ENCODE assay signal across 36 cellular contexts in the genomic region with DNA sequence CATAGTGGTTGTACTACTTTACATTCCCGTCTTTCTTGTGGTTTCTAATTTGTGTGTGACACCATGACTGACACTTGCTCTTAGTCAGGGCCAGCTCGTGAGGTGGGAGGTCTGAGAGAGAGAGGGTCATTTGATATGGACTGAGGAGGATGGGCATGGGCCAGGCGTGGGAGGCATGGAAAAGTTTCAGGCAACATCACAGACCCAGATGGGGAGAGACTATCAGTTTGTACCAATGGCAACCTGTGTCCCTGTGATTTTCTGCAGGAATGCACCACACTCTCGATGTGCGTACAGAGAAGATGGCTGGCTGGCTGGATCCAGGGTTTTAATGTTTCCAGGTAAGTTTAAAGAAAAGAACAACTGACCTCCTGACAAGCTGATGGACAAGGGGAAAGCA.
"Had no signal": no experiment of that assay in that cellular context is flagged by ENCODE, and none has a peak within 500 bp of the region (broad histone marks: within the 10 kb centered on the region; RNA-seq: fewer than 3 reads in every experiment).

No MANE protein-coding gene starts in this region.

- H3K27ac ChIP-seq: adrenal gland, body of pancreas, brain microvascular endothelial cell, breast epithelium, VCaP had no signal

- H3K9me3 ChIP-seq: adrenal gland, body of pancreas, breast epithelium had no signal

- H3K4me3 Mint-ChIP-seq: activated B cell treated with CpG ODN at 0.5 μM for 24 hours; activated CD4-positive, alpha-beta memory T cell treated with anti-CD3 and anti-CD28 coated beads for 36 hours; activated CD4-positive, alpha-beta T cell treated with anti-CD3 and anti-CD28 coated beads, Interleukin-2, amount 10 ng/mL, durations not matched to agents 24 days and 14 days; activated CD8-positive, alpha-beta T cell treated with anti-CD3 and anti-CD28 coated beads for 36 hours; activated naive CD4-positive, alpha-beta T cell treated with anti-CD3 and anti-CD28 coated beads for 36 hours; activated naive CD8-positive, alpha-beta T cell treated with anti-CD3 and anti-CD28 coated beads for 36 hours; activated T-cell treated with anti-CD3 and anti-CD28 coated beads, Interleukin-2, amount 50 U/mL, for 4 hours; activated T-cell treated with anti-CD3 and anti-CD28 coated beads, Interleukin-2, amount 50 U/mL, for 72 hours; activated T-helper 1 cell treated with anti-CD3 and anti-CD28 coated beads, Interleukin-12 subunit alpha, Interleukin-12 subunit beta, Interleukin-2, Interleukin-4 antibody, amounts not matched to agents 30 ng/mL and 10 ng/mL and 1 ng/mL, durations not matched to agents 14 hours and 24 hours and 36 hours; activated T-helper 17 cell treated with anti-CD3 and anti-CD28 coated beads, Interleukin-2, amount 50 U/mL, for 72 hours; T-helper 1 cell treated with Interleukin-12 subunit alpha and Interleukin-12 subunit beta and Interleukin-4 antibody, amounts not matched to agents 30 μg/mL and 1 μg/mL, for 36 hours; T-helper 2 cell treated with Interferon-gamma antibody and Interleukin-4, amounts not matched to agents 5 μg/mL and 100 μg/mL, for 36 hours had no signal

- H3K36me3 Mint-ChIP-seq: activated CD4-positive, alpha-beta memory T cell treated with anti-CD3 and anti-CD28 coated beads for 36 hours; activated naive CD4-positive, alpha-beta T cell treated with anti-CD3 and anti-CD28 coated beads, Interleukin-2, amount 50 U/mL, for 72 hours; activated naive CD8-positive, alpha-beta T cell treated with anti-CD3 and anti-CD28 coated beads for 36 hours had no signal

- H3K9me3 Mint-ChIP-seq: activated B cell treated with CpG ODN at 0.5 μM for 24 hours; activated CD4-positive, alpha-beta memory T cell treated with anti-CD3 and anti-CD28 coated beads for 36 hours; activated CD4-positive, alpha-beta T cell treated with anti-CD3 and anti-CD28 coated beads, Interleukin-2, amount 10 ng/mL, durations not matched to agents 24 days and 14 days; activated CD8-positive, alpha-beta T cell treated with anti-CD3 and anti-CD28 coated beads for 36 hours; activated naive CD4-positive, alpha-beta T cell treated with anti-CD3 and anti-CD28 coated beads for 36 hours; activated naive CD8-positive, alpha-beta T cell treated with anti-CD3 and anti-CD28 coated beads for 36 hours; activated T-cell treated with anti-CD3 and anti-CD28 coated beads, Interleukin-2, amount 50 U/mL, for 4 hours; activated T-helper 1 cell treated with anti-CD3 and anti-CD28 coated beads, Interleukin-12 subunit alpha, Interleukin-12 subunit beta, Interleukin-2, Interleukin-4 antibody, amounts not matched to agents 30 ng/mL and 10 ng/mL and 1 ng/mL, durations not matched to agents 14 hours and 24 hours and 36 hours; T-helper 1 cell treated with Interleukin-12 subunit alpha and Interleukin-12 subunit beta and Interleukin-4 antibody, amounts not matched to agents 30 μg/mL and 1 μg/mL, for 36 hours; T-helper 2 cell treated with Interferon-gamma antibody and Interleukin-4, amounts not matched to agents 5 μg/mL and 100 μg/mL, for 36 hours had no signal

- H3K27ac Mint-ChIP-seq: activated B cell treated with CpG ODN at 0.5 μM for 24 hours; activated CD4-positive, alpha-beta memory T cell treated with anti-CD3 and anti-CD28 coated beads for 36 hours; activated CD4-positive, alpha-beta T cell treated with anti-CD3 and anti-CD28 coated beads, Interleukin-2, amount 10 ng/mL, durations not matched to agents 24 days and 14 days; activated CD8-positive, alpha-beta T cell treated with anti-CD3 and anti-CD28 coated beads for 36 hours; activated naive CD4-positive, alpha-beta T cell treated with anti-CD3 and anti-CD28 coated beads for 36 hours; activated naive CD4-positive, alpha-beta T cell treated with anti-CD3 and anti-CD28 coated beads, Interleukin-2, amount 50 U/mL, for 72 hours; activated naive CD8-positive, alpha-beta T cell treated with anti-CD3 and anti-CD28 coated beads for 36 hours; activated T-cell treated with anti-CD3 and anti-CD28 coated beads, Interleukin-2, amount 50 U/mL, for 72 hours; activated T-helper 1 cell treated with anti-CD3 and anti-CD28 coated beads, Interleukin-12 subunit alpha, Interleukin-12 subunit beta, Interleukin-2, Interleukin-4 antibody, amounts not matched to agents 30 ng/mL and 10 ng/mL and 1 ng/mL, durations not matched to agents 14 hours and 24 hours and 36 hours; activated T-helper 17 cell treated with anti-CD3 and anti-CD28 coated beads, Interleukin-2, amount 50 U/mL, for 72 hours; T-helper 1 cell treated with Interleukin-12 subunit alpha and Interleukin-12 subunit beta and Interleukin-4 antibody, amounts not matched to agents 30 μg/mL and 1 μg/mL, for 36 hours; T-helper 2 cell treated with Interferon-gamma antibody and Interleukin-4, amounts not matched to agents 5 μg/mL and 100 μg/mL, for 36 hours had no signal

- H3K36me3 ChIP-seq: adrenal gland, brain microvascular endothelial cell, breast epithelium had no signal

- DNase-seq: activated B cell treated with CpG ODN at 0.5 μM for 24 hours; activated CD4-positive, alpha-beta memory T cell treated with anti-CD3 and anti-CD28 coated beads for 36 hours; activated CD4-positive, alpha-beta T cell treated with anti-CD3 and anti-CD28 coated beads for 4 hours; activated CD4-positive, alpha-beta T cell treated with anti-CD3 and anti-CD28 coated beads, Interleukin-2, amount 10 ng/mL, durations not matched to agents 24 days and 14 days; activated CD4-positive, alpha-beta T cell treated with anti-CD3 and anti-CD28 coated beads, Interleukin-2, amount 50 U/mL, for 1 hour; activated CD4-positive, alpha-beta T cell treated with anti-CD3 and anti-CD28 coated beads, Interleukin-2, amount 50 U/mL, for 4 hours; activated CD4-positive, CD25-positive, alpha-beta regulatory T cell treated with anti-CD3 and anti-CD28 coated beads, Interleukin-2, amount 50 U/mL, for 72 hours; activated CD8-positive, alpha-beta memory T cell treated with anti-CD3 and anti-CD28 coated beads, Interleukin-2, amount 50 U/mL, for 4 hours; activated CD8-positive, alpha-beta T cell treated with anti-CD3 and anti-CD28 coated beads for 36 hours; activated effector memory CD4-positive, alpha-beta T cell treated with anti-CD3 and anti-CD28 coated beads, Interleukin-2, amount 50 U/mL, for 16 hours; activated gamma-delta T cell treated with Interleukin-2 at 50 U/mL for 16 hours; activated naive CD4-positive, alpha-beta T cell; activated naive CD4-positive, alpha-beta T cell treated with anti-CD3 and anti-CD28 coated beads for 36 hours; activated naive CD4-positive, alpha-beta T cell treated with anti-CD3 and anti-CD28 coated beads, Interleukin-2, amount 50 U/mL, for 16 hours; activated naive CD8-positive, alpha-beta T cell treated with anti-CD3 and anti-CD28 coated beads for 36 hours; activated T-cell treated with anti-CD3 and anti-CD28 coated beads for 4 hours; activated T-cell treated with anti-CD3 and anti-CD28 coated beads, Interleukin-2, amount 50 U/mL, for 1 hour; activated T-cell treated with anti-CD3 and anti-CD28 coated beads, Interleukin-2, amount 50 U/mL, for 4 hours; activated T-cell treated with anti-CD3 and anti-CD28 coated beads, Interleukin-2, amount 50 U/mL, for 72 hours; adrenal gland; amniotic stem cell; aorta; brain microvascular endothelial cell; central memory CD4-positive, alpha-beta T cell; SW 1271; T-helper 1 cell; T-helper 2 cell; T-helper 9 cell had no signal

- H3K27me3 ChIP-seq: adrenal gland, body of pancreas, brain microvascular endothelial cell, breast epithelium had no signal

- H3K4me3 ChIP-seq: adrenal gland, body of pancreas, breast epithelium had no signal

- H3K27me3 Mint-ChIP-seq: activated CD4-positive, alpha-beta memory T cell treated with anti-CD3 and anti-CD28 coated beads for 36 hours; activated CD4-positive, alpha-beta T cell treated with anti-CD3 and anti-CD28 coated beads, Interleukin-2, amount 10 ng/mL, durations not matched to agents 24 days and 14 days; activated CD8-positive, alpha-beta T cell treated with anti-CD3 and anti-CD28 coated beads for 36 hours; activated naive CD8-positive, alpha-beta T cell treated with anti-CD3 and anti-CD28 coated beads for 36 hours had no signal

- H3K4me1 ChIP-seq: adrenal gland, breast epithelium had no signal

- H3K4me1 Mint-ChIP-seq: activated B cell treated with CpG ODN at 0.5 μM for 24 hours; activated CD4-positive, alpha-beta T cell treated with anti-CD3 and anti-CD28 coated beads, Interleukin-2, amount 10 ng/mL, durations not matched to agents 24 days and 14 days; activated naive CD8-positive, alpha-beta T cell treated with anti-CD3 and anti-CD28 coated beads for 36 hours; activated T-helper 17 cell treated with anti-CD3 and anti-CD28 coated beads, Interleukin-2, amount 50 U/mL, for 72 hours had no signal
